Comparison of ENCODE assay signal across 15 cellular contexts in the genomic region with DNA sequence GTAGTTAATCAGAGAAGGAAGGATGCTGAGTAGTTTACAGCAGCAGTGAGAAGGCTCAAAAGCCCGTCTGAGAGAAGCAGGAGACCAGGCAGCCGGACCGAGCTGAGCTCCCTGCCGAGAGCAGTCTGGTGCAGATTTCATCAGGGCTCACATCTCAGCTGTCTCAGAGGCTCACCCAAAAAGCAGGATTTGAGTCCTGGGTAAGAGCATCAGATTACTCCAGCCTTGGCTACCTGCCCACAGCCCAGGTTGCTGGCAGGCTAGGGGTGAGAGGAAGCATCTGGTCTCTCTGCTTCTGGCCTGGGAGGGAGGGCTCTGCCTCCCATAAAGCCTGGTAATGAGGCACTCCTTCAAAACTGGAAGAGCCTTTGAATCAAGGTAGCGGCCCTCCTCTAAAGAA.
DNase-seq lines count a peak whose midpoint lies in the region; ATAC-seq and TF ChIP-seq lines count a peak whose summit lies in the region.
"Had no signal": no experiment of that assay in that cellular context is flagged by ENCODE, and none has a peak within 500 bp of the region (broad histone marks: within the 10 kb centered on the region; RNA-seq: fewer than 3 reads in every experiment).

No MANE protein-coding gene starts in this region.

- H3K9me3 ChIP-seq in adipocyte (ENCODE audit: control insufficient read depth, low read length) (peaks cover 11% of the 10 kb centered on the region), tibial nerve (peaks cover 0 to 8% (median 0%) of the 10 kb centered on the region in 4 donors)

- no peaks in the 10 kb centered on the region for H3K27me3 ChIP-seq in adipocyte (replicated peaks; ENCODE audit: control insufficient read depth, insufficient read depth, low read length)
- no peaks in the 10 kb centered on the region for H3K27me3 ChIP-seq in tibial nerve
- no peaks in the 10 kb centered on the region for H3K27me3 ChIP-seq in foreskin keratinocyte

- 36 to 45% methylated on average over 5 of the region's 5 CpGs for WGBS in tibial nerve, 2 donors

- no peak for TF ChIP-seq CTCF in type B pancreatic cell (conservative IDR thresholded peaks at IDR 0.05)
- no peak for TF ChIP-seq CTCF in tibial nerve (IDR thresholded peaks at IDR 0.05)
- TF ChIP-seq CTCF in foreskin keratinocyte (conservative IDR thresholded peaks at IDR 0.05), result no peak

- H3K4me3 Mint-ChIP-seq in type B pancreatic cell, result no peak overlapping the region
- H3K4me3 Mint-ChIP-seq: activated T-helper 17 cell treated with anti-CD3 and anti-CD28 coated beads, Interleukin-2, amount 50 U/mL, for 72 hours; naive thymus-derived CD8-positive, alpha-beta T cell; stimulated activated naive CD8-positive, alpha-beta T cell treated with anti-CD3 and anti-CD28 coated beads, Interleukin-15, Interleukin-2, amounts not matched to agents 100 ng/mL and 50 ng/mL, for 24 hours had no signal

- H3K27ac ChIP-seq in tibial nerve (no peak overlapping the region), foreskin keratinocyte (no peak overlapping the region)
- H3K27ac ChIP-seq: coronary artery, WERI-Rb-1 had no signal

- H3K36me3 Mint-ChIP-seq in type B pancreatic cell, result no peaks in the 10 kb centered on the region
- H3K36me3 Mint-ChIP-seq: naive thymus-derived CD8-positive, alpha-beta T cell had no signal

- H3K9ac ChIP-seq in adipocyte (ENCODE audit: low read length), result no peak overlapping the region

- H3K27me3 Mint-ChIP-seq in type B pancreatic cell, result no peaks in the 10 kb centered on the region

- H3K36me3 ChIP-seq in adipocyte (ENCODE audit: control insufficient read depth, insufficient read depth, low read length, severe bottlenecking) (no peaks in the 10 kb centered on the region), tibial nerve (no peaks in the 10 kb centered on the region)
- H3K36me3 ChIP-seq: WERI-Rb-1 had no signal

- ATAC-seq in esophagus mucosa (no peak), foreskin keratinocyte (no peak)
- ATAC-seq: activated T-helper 17 cell treated with anti-CD3 and anti-CD28 coated beads, Interleukin-2, amount 50 U/mL, for 72 hours; naive thymus-derived CD8-positive, alpha-beta T cell had no signal

- no peaks in the 10 kb centered on the region for H3K9me3 Mint-ChIP-seq in type B pancreatic cell
- H3K9me3 Mint-ChIP-seq: activated T-helper 17 cell treated with anti-CD3 and anti-CD28 coated beads, Interleukin-2, amount 50 U/mL, for 72 hours; stimulated activated naive CD8-positive, alpha-beta T cell treated with anti-CD3 and anti-CD28 coated beads, Interleukin-15, Interleukin-2, amounts not matched to agents 100 ng/mL and 50 ng/mL, for 24 hours had no signal

- H3K4me1 Mint-ChIP-seq in type B pancreatic cell (ENCODE audit: unreplicated experiment), result peaks cover 4% of the 10 kb centered on the region
- H3K4me1 Mint-ChIP-seq: activated T-helper 17 cell treated with anti-CD3 and anti-CD28 coated beads, Interleukin-2, amount 50 U/mL, for 72 hours had no signal

- H3K4me3 ChIP-seq in adipocyte (ENCODE audit: low read length), result no peak overlapping the region
- no peak overlapping the region for H3K4me3 ChIP-seq in tibial nerve
- H3K4me3 ChIP-seq: coronary artery had no signal

- no peak overlapping the region for H3K27ac Mint-ChIP-seq in type B pancreatic cell
- H3K27ac Mint-ChIP-seq: activated T-helper 17 cell treated with anti-CD3 and anti-CD28 coated beads, Interleukin-2, amount 50 U/mL, for 72 hours; naive thymus-derived CD8-positive, alpha-beta T cell; stimulated activated naive CD8-positive, alpha-beta T cell treated with anti-CD3 and anti-CD28 coated beads, Interleukin-15, Interleukin-2, amounts not matched to agents 100 ng/mL and 50 ng/mL, for 24 hours had no signal

- DNase-seq in COR-L47 (lab: John Stamatoyannopoulos, UW) (peak; percentile 87), NCI-H1092 (lab: John Stamatoyannopoulos, UW) (peak; percentile 78), NCI-H446 (lab: John Stamatoyannopoulos, UW) (peak; percentile 77 to 91), adipocyte (ENCODE audit: low read depth) (peak; percentile 15), type B pancreatic cell (ENCODE audit: extremely low spot score, unreplicated experiment) (no peak), tibial nerve (ENCODE audit: low spot score in 2 of 2) (no peak), foreskin keratinocyte (no peak)
- DNase-seq: amygdala; KBM-7; naive thymus-derived CD8-positive, alpha-beta T cell; WERI-Rb-1 had no signal

- no peaks in the 10 kb centered on the region for H3K4me1 ChIP-seq in adipocyte (ENCODE audit: control insufficient read depth, insufficient read depth, low read length)
- H3K4me1 ChIP-seq in tibial nerve, result no peaks in the 10 kb centered on the region
- no peaks in the 10 kb centered on the region for H3K4me1 ChIP-seq in foreskin keratinocyte

- TF ChIP-seq POLR2A in tibial nerve (IDR thresholded peaks at IDR 0.05), result no peak

- no peak for TF ChIP-seq EP300 in tibial nerve (IDR thresholded peaks at IDR 0.05)

Comparison
In these comparisons a context has a peak if more than half of its experiments do, and no peak if none do; other contexts are left out.
1. DNase-seq: peak in COR-L47 (single experiment), NCI-H1092 (single experiment), NCI-H446 (2 of 2) and adipocyte (single experiment); none in type B pancreatic cell (single experiment), tibial nerve (0 of 2) and foreskin keratinocyte (0 of 2).